25 cellular contexts compared by ENCODE assay signal in genomic region chr16:66440271-66440802, GRCh38. TPM values are rescaled to one million over a fixed set of nuclear protein-coding genes. Genes with fewer than 3 reads are reported as not detected.
"Had no signal": no experiment of that assay in that cellular context is flagged by ENCODE, and none has a peak within 500 bp of the region (broad histone marks: within the 10 kb centered on the region; RNA-seq: fewer than 3 reads in every experiment).

No MANE protein-coding gene starts in this region.

- DNase-seq: IMR-90, Karpas-422, KG1, MG63, NCI-H1092, NCI-H1105 treated with DMSO at 0.1 percent for 48 hours, NCI-H1417 treated with DMSO at 0.1 percent for 48 hours, NCI-H146, NCI-H1694 treated with DMSO at 0.1 percent for 48 hours, NCI-H1930, NCI-H2081, NCI-H2107, NCI-H2171, NCI-H226, NCI-H446, NCI-H510A, NCI-H524 treated with DMSO at 0.1 percent for 48 hours, NCI-H69, NCI-H774, Right ventricle myocardium superior, RPMI8226, SIG-M5 had no signal

- H3K9me3 ChIP-seq: MG63, SJSA1 had no signal

- H3K27ac ChIP-seq: HL-60, SJSA1, SK-N-MC had no signal

- H3K4me1 ChIP-seq: SJSA1 had no signal

- H3K4me3 ChIP-seq: MG63, SJSA1, SK-N-MC had no signal

- H3K36me3 ChIP-seq: MG63, SJSA1 had no signal

- H3K27me3 ChIP-seq: MG63, SJSA1 had no signal

RNA-seq across cellular contexts. Expression of gene BEAN1, which starts 13.2 kb away (rescaled TPM):
- total RNA-seq: IMR-90, SJSA1 had no signal
- polyA plus RNA-seq: IMR-90 had no signal
